9 cellular contexts compared by ENCODE assay signal in the genomic region with DNA sequence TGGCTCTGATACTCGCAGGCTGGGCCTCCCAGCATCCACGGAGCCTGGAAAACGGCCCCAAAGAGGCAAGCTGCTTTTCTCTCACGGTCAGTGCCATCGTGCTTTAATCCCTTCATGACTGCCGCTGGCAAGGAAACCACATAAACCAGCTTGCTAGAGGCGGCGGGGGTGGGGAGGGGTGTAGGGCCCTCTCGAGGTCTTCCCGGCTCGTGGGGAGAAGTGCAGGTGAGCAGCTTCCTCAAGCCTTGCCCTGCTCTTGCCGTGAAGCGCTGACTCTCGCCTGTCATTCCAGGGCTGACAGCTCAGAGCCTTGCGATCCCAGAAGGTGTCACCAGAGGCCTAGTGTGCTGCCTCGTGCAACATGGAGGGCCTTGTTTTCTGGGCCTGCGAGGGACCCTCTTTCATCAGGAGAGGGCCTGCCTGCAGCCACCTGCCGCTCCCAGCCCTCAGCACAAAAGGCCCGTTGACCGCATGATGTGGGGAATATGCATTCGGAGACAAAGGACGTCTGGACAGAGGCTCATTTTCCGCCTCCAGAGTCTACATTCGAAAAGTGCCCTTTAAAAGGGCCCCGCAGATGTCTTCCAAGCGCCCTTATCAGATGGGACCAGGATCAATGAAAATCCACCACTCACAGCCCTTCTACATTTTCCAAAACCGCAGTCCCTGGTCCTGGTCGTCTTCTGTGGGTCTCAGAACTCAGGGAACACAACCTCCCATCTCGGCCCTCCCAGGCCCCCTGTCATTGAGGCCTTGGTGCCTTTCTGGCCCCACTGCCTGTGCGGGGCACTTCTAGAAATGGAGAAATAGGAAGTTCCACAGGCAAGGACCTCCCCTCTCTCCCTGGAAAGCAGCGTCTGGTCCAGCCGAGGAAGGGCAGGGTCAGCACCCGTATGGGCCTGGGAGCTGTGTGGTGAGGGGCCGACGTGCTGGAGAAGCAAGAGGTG. TPM values are rescaled to one million over a fixed set of nuclear protein-coding genes. Genes with fewer than 3 reads are reported as not detected.
DNase-seq lines count a peak whose midpoint lies in the region; ATAC-seq and TF ChIP-seq lines count a peak whose summit lies in the region.
"Had no signal": no experiment of that assay in that cellular context is flagged by ENCODE, and none has a peak within 500 bp of the region (broad histone marks: within the 10 kb centered on the region; RNA-seq: fewer than 3 reads in every experiment).

No MANE protein-coding gene starts in this region.

- H3K4me3 Mint-ChIP-seq in activated naive CD8-positive, alpha-beta T cell treated with anti-CD3 and anti-CD28 coated beads, Interleukin-2, amount 10 ng/mL, durations not matched to agents 7 days and 5 days = no peak overlapping the region
- no peak overlapping the region for H3K4me3 Mint-ChIP-seq in activated naive CD8-positive, alpha-beta T cell treated with anti-CD3 and anti-CD28 coated beads for 36 hours
- H3K4me3 Mint-ChIP-seq: CD4-positive, alpha-beta memory T cell had no signal

- POLR2A ChIA-PET in activated naive CD8-positive, alpha-beta T cell treated with anti-CD3 and anti-CD28 coated beads, Interleukin-2, amount 10 ng/mL, durations not matched to agents 7 days and 5 days (lab: Charles Lee) = no interaction called here

- H3K4me3 ChIP-seq in ectodermal cell (ENCODE audit: insufficient read depth, low read depth, low read length) (no peak overlapping the region), uterus (no peak overlapping the region)

- peak; percentile 26 for DNase-seq in activated naive CD8-positive, alpha-beta T cell treated with anti-CD3 and anti-CD28 coated beads, Interleukin-2, amount 10 ng/mL, durations not matched to agents 7 days and 5 days
- no peak for DNase-seq in activated naive CD8-positive, alpha-beta T cell treated with anti-CD3 and anti-CD28 coated beads for 36 hours
- peak; percentile 88 for DNase-seq in mesenteric fat pad (ENCODE audit: low spot score)
- peak; percentile 35 to 40 for DNase-seq in uterus
- no peak for DNase-seq in AML-193 (lab: John Stamatoyannopoulos, UW)
- no peak for DNase-seq in NCI-H1092 (lab: John Stamatoyannopoulos, UW)
- DNase-seq: CD4-positive, alpha-beta memory T cell had no signal

- H3K4me1 Mint-ChIP-seq in activated naive CD8-positive, alpha-beta T cell treated with anti-CD3 and anti-CD28 coated beads, Interleukin-2, amount 10 ng/mL, durations not matched to agents 7 days and 5 days = no peaks in the 10 kb centered on the region
- H3K4me1 Mint-ChIP-seq in activated naive CD8-positive, alpha-beta T cell treated with anti-CD3 and anti-CD28 coated beads for 36 hours = peaks cover 4% of the 10 kb centered on the region
- H3K4me1 Mint-ChIP-seq: CD4-positive, alpha-beta memory T cell had no signal

- no peak for TF ChIP-seq POLR2A in uterus (IDR thresholded peaks at IDR 0.05)

- no peaks in the 10 kb centered on the region for H3K27me3 Mint-ChIP-seq in activated naive CD8-positive, alpha-beta T cell treated with anti-CD3 and anti-CD28 coated beads, Interleukin-2, amount 10 ng/mL, durations not matched to agents 7 days and 5 days
- no peaks in the 10 kb centered on the region for H3K27me3 Mint-ChIP-seq in activated naive CD8-positive, alpha-beta T cell treated with anti-CD3 and anti-CD28 coated beads for 36 hours
- H3K27me3 Mint-ChIP-seq: CD4-positive, alpha-beta memory T cell had no signal

- no peaks in the 10 kb centered on the region for H3K9me3 Mint-ChIP-seq in activated naive CD8-positive, alpha-beta T cell treated with anti-CD3 and anti-CD28 coated beads, Interleukin-2, amount 10 ng/mL, durations not matched to agents 7 days and 5 days
- H3K9me3 Mint-ChIP-seq in activated naive CD8-positive, alpha-beta T cell treated with anti-CD3 and anti-CD28 coated beads for 36 hours = no peaks in the 10 kb centered on the region
- H3K9me3 Mint-ChIP-seq: CD4-positive, alpha-beta memory T cell had no signal

- WGBS in ectodermal cell, 2 experiments = 88 to 89% methylated on average over 35 of the region's 35 CpGs

- H3K4me1 ChIP-seq in ectodermal cell (ENCODE audit: control insufficient read depth, insufficient read depth, low read length) = peaks cover 6% of the 10 kb centered on the region
- H3K4me1 ChIP-seq in uterus = peaks cover 12 to 27% of the 10 kb centered on the region in 2 donors

- H3K27me3 ChIP-seq in ectodermal cell (ENCODE audit: control insufficient read depth, insufficient read depth, low read length, poor library complexity, severe bottlenecking) (no peaks in the 10 kb centered on the region), uterus (no peaks in the 10 kb centered on the region)

- ATAC-seq in activated naive CD8-positive, alpha-beta T cell treated with anti-CD3 and anti-CD28 coated beads, Interleukin-2, amount 10 ng/mL, durations not matched to agents 7 days and 5 days (ENCODE audit: low read depth) = no peak
- no peak for ATAC-seq in HG02885 (IDR thresholded peaks at IDR 0.05; ENCODE audit: poor library complexity, unreplicated experiment)

- no peak overlapping the region for H3K27ac Mint-ChIP-seq in activated naive CD8-positive, alpha-beta T cell treated with anti-CD3 and anti-CD28 coated beads, Interleukin-2, amount 10 ng/mL, durations not matched to agents 7 days and 5 days
- no peak overlapping the region for H3K27ac Mint-ChIP-seq in activated naive CD8-positive, alpha-beta T cell treated with anti-CD3 and anti-CD28 coated beads for 36 hours
- H3K27ac Mint-ChIP-seq: CD4-positive, alpha-beta memory T cell had no signal

- H3K27ac ChIP-seq in ectodermal cell (ENCODE audit: insufficient read depth, low read depth, low read length, poor library complexity, severe bottlenecking) (peak overlapping the region; percentile 47), uterus (peak overlapping the region; percentile 63 to 65)

- intact Hi-C loops in uterus (cut with DNase I; ENCODE audit: low total_unique reads) = loop anchor here (10.0 kb wide), 1 partner anchor 74 kb away; no protein-coding TSS in a partner anchor

- H3K36me3 ChIP-seq in ectodermal cell (ENCODE audit: control insufficient read depth, insufficient read depth, low read length) (peaks cover 29% of the 10 kb centered on the region), uterus (no peaks in the 10 kb centered on the region)

- no peaks in the 10 kb centered on the region for H3K36me3 Mint-ChIP-seq in activated naive CD8-positive, alpha-beta T cell treated with anti-CD3 and anti-CD28 coated beads, Interleukin-2, amount 10 ng/mL, durations not matched to agents 7 days and 5 days
- no peaks in the 10 kb centered on the region for H3K36me3 Mint-ChIP-seq in activated naive CD8-positive, alpha-beta T cell treated with anti-CD3 and anti-CD28 coated beads for 36 hours
- H3K36me3 Mint-ChIP-seq: CD4-positive, alpha-beta memory T cell had no signal

- H3K9me3 ChIP-seq in ectodermal cell (ENCODE audit: control insufficient read depth, low read length) = no peaks in the 10 kb centered on the region
- no peaks in the 10 kb centered on the region for H3K9me3 ChIP-seq in uterus

- TF ChIP-seq CTCF in uterus (IDR thresholded peaks at IDR 0.05) = no peak

RNA-seq across cellular contexts. Expression of a gene that starts 58.7 kb away (rescaled TPM):
- 10 to 100 TPM; 15.3 to 15.8 TPM for total RNA-seq in activated naive CD8-positive, alpha-beta T cell treated with anti-CD3 and anti-CD28 coated beads, Interleukin-2, amount 10 ng/mL, durations not matched to agents 7 days and 5 days
- 10 to 100 TPM; 11.5 to 12.6 TPM for total RNA-seq in activated naive CD8-positive, alpha-beta T cell treated with anti-CD3 and anti-CD28 coated beads for 36 hours
- polyA plus RNA-seq in ectodermal cell (2013, experiment 1 of 4) = 14.9 TPM
- polyA plus RNA-seq in ectodermal cell (2013, experiment 2 of 4) = 15.9 TPM
- polyA plus RNA-seq in ectodermal cell (2013, experiment 3 of 4) = 11.6 TPM
- 13.1 TPM for polyA plus RNA-seq in ectodermal cell (2013, experiment 4 of 4)
- total RNA-seq in mesenteric fat pad = 28.0 TPM
- total RNA-seq in uterus = 10 to 100 TPM; 14.9 to 55.3 (median 28.3) TPM

Comparison
In these comparisons a context has a peak if more than half of its experiments do, and no peak if none do; other contexts are left out.
1. DNase-seq: peak in activated naive CD8-positive, alpha-beta T cell treated with anti-CD3 and anti-CD28 coated beads, Interleukin-2, amount 10 ng/mL, durations not matched to agents 7 days and 5 days (single experiment), mesenteric fat pad (single experiment) and uterus (2 of 2); none in activated naive CD8-positive, alpha-beta T cell treated with anti-CD3 and anti-CD28 coated beads for 36 hours (single experiment), AML-193 (0 of 2) and NCI-H1092 (single experiment).